9 cellular contexts compared by ENCODE assay signal in genomic region chr5:115377468-115378217, GRCh38.
DNase-seq lines count a peak whose midpoint lies in the region; ATAC-seq, FAIRE-seq and TF ChIP-seq lines count a peak whose summit lies in the region.
"Had no signal": no experiment of that assay in that cellular context is flagged by ENCODE, and none has a peak within 500 bp of the region (broad histone marks: within the 10 kb centered on the region; RNA-seq: fewer than 3 reads in every experiment).

No MANE protein-coding gene starts in this region.

- H3K36me3 ChIP-seq in upper lobe of right lung = no peaks in the 10 kb centered on the region
- no peaks in the 10 kb centered on the region for H3K36me3 ChIP-seq in Peyer's patch

- TF ChIP-seq POLR2A in Peyer's patch (IDR thresholded peaks at IDR 0.05) = no peak

- TF ChIP-seq CTCF in upper lobe of right lung (IDR thresholded peaks at IDR 0.05) = peak; percentile 27
- peak in 3 of 6 experiments; percentile 41 to 46 (median 45) for TF ChIP-seq CTCF in Peyer's patch (IDR thresholded peaks at IDR 0.05)

- H3K27me3 ChIP-seq in upper lobe of right lung (no peaks in the 10 kb centered on the region), Peyer's patch (no peaks in the 10 kb centered on the region)

- peak; percentile 90 for DNase-seq in HCEC 1CT
- peak; percentile 63 for DNase-seq in RCC 7860 (ENCODE audit: low spot score)
- DNase-seq in foreskin melanocyte = peak; percentile 62
- no peak for DNase-seq in upper lobe of right lung
- DNase-seq in stimulated activated naive CD4-positive, alpha-beta T cell treated with Interleukin-2 at 50 U/mL for 16 hours (lab: John Stamatoyannopoulos, UW) = no peak
- no peak for DNase-seq in Peyer's patch
- no peak for DNase-seq in substantia nigra (lab: John Stamatoyannopoulos, UW)
- DNase-seq: natural killer cell had no signal

- ATAC-seq in GM18502 (IDR thresholded peaks at IDR 0.05; ENCODE audit: poor library complexity, unreplicated experiment) (peak; percentile 73), upper lobe of right lung (peak; percentile 35)

- H3K4me3 ChIP-seq in upper lobe of right lung = no peak overlapping the region
- H3K4me3 ChIP-seq in Peyer's patch = peak overlapping the region in 1 of 4 donors; percentile 14

- H3K9me3 ChIP-seq in upper lobe of right lung (no peaks in the 10 kb centered on the region), Peyer's patch (no peaks in the 10 kb centered on the region)

- H3K27ac ChIP-seq in upper lobe of right lung = no peak overlapping the region
- H3K27ac ChIP-seq in Peyer's patch = peak overlapping the region in 2 of 4 donors; percentile 20 to 79
- no peak overlapping the region for H3K27ac ChIP-seq in substantia nigra (ENCODE audit: low read depth, low read length, poor library complexity, severe bottlenecking)

- FAIRE-seq in RCC 7860 (lab: Jason Lieb, UNC) = peak; percentile 50

- H3K4me1 ChIP-seq in upper lobe of right lung = peaks cover 6% of the 10 kb centered on the region
- H3K4me1 ChIP-seq in Peyer's patch = peaks cover 0 to 8% (median 2%) of the 10 kb centered on the region in 4 donors

- intact Hi-C loops in upper lobe of right lung (cut with DNase I) = no loop called here

Comparison
In these comparisons a context has a peak if more than half of its experiments do, and no peak if none do; other contexts are left out.
1. DNase-seq: peak in HCEC 1CT (single experiment), RCC 7860 (single experiment) and foreskin melanocyte (single experiment); none in upper lobe of right lung (single experiment), stimulated activated naive CD4-positive, alpha-beta T cell treated with Interleukin-2 at 50 U/mL for 16 hours (single experiment), Peyer's patch (0 of 3) and substantia nigra (0 of 49).